In genomic region chr13:32011971-32012370, GRCh38 we compare ENCODE assay signal across 25 cellular contexts.
"Had no signal": no experiment of that assay in that cellular context is flagged by ENCODE, and none has a peak within 500 bp of the region (broad histone marks: within the 10 kb centered on the region; RNA-seq: fewer than 3 reads in every experiment).

No MANE protein-coding gene starts in this region.

- H3K27me3 ChIP-seq: colonic mucosa, dorsolateral prefrontal cortex, esophagus muscularis mucosa, esophagus squamous epithelium, foreskin keratinocyte, gastrocnemius medialis, gastroesophageal sphincter, heart left ventricle, heart right ventricle had no signal

- H3K27ac ChIP-seq: colonic mucosa, coronary artery, dorsolateral prefrontal cortex, epithelial cell of prostate, esophagus muscularis mucosa, esophagus squamous epithelium, foreskin keratinocyte, gastrocnemius medialis, gastroesophageal sphincter, heart left ventricle, heart right ventricle had no signal

- H3K27ac Mint-ChIP-seq: dendritic cell treated with granulocyte-macrophage colony-stimulating factor and Interleukin-4, amounts not matched to agents 40 ng/mL and 50 ng/mL, for 4 days; effector memory CD8-positive, alpha-beta T cell; endodermal cell had no signal

- H3K4me3 ChIP-seq: colonic mucosa, coronary artery, dorsolateral prefrontal cortex, esophagus muscularis mucosa, esophagus squamous epithelium, gastrocnemius medialis, gastroesophageal sphincter, heart left ventricle, heart right ventricle had no signal

- H3K27me3 Mint-ChIP-seq: dendritic cell treated with granulocyte-macrophage colony-stimulating factor and Interleukin-4, amounts not matched to agents 40 ng/mL and 50 ng/mL, for 4 days; effector memory CD8-positive, alpha-beta T cell had no signal

- H3K9me3 Mint-ChIP-seq: dendritic cell treated with granulocyte-macrophage colony-stimulating factor and Interleukin-4, amounts not matched to agents 40 ng/mL and 50 ng/mL, for 4 days; effector memory CD8-positive, alpha-beta T cell; endodermal cell had no signal

- DNase-seq: colonic mucosa; cortex of kidney; dermis blood vessel endothelial cell; dorsolateral prefrontal cortex; effector CD4-positive, alpha-beta T cell; effector CD8-positive, alpha-beta T cell; effector memory CD4-positive, alpha-beta T cell; effector memory CD8-positive, alpha-beta T cell; endodermal cell; erythroblast; esophagus squamous epithelium; foreskin fibroblast; foreskin keratinocyte; foreskin melanocyte; gastrocnemius medialis; glutamatergic neuron; head of caudate nucleus; heart left ventricle; heart right ventricle had no signal

- ATAC-seq: effector memory CD8-positive, alpha-beta T cell; esophagus mucosa; foreskin keratinocyte; gastrocnemius medialis; gastroesophageal sphincter; heart left ventricle; heart right ventricle had no signal

- H3K36me3 ChIP-seq: colonic mucosa, esophagus muscularis mucosa, gastrocnemius medialis, gastroesophageal sphincter, heart left ventricle, heart right ventricle had no signal

- H3K4me3 Mint-ChIP-seq: dendritic cell treated with granulocyte-macrophage colony-stimulating factor and Interleukin-4, amounts not matched to agents 40 ng/mL and 50 ng/mL, for 4 days; effector memory CD8-positive, alpha-beta T cell; endodermal cell had no signal

- H3K4me1 ChIP-seq: colonic mucosa, esophagus squamous epithelium, foreskin keratinocyte had no signal
